In genomic region chr16:732936-733335, GRCh38 we compare ENCODE assay signal across 1 cellular context.
TF ChIP-seq lines count a peak whose summit lies in the region.

No MANE protein-coding gene starts in this region.

TF ChIP-seq in A549, 52 proteins besides CTCF, POLR2A, EP300 and RAD21:
- no peak for TF ChIP-seq MAZ (IDR thresholded peaks at IDR 0.05; ENCODE audit: borderline replicate concordance, low read depth, low read length)
- no peak for TF ChIP-seq FOSL2 (IDR thresholded peaks at IDR 0.05)
- 0 out of 2 replicates have a peak, but pooled peaks have one; percentile 23 for TF ChIP-seq FOSL2 (CRISPR knock-in tag; IDR thresholded peaks at IDR 0.05)
- no peak for TF ChIP-seq ZSCAN20 (CRISPR knock-in tag; IDR thresholded peaks at IDR 0.05)
- no peak for TF ChIP-seq HDAC2 (IDR thresholded peaks at IDR 0.05)
TF ChIP-seq in A549: peak in this region for 1.
